1 cellular context compared by ENCODE assay signal in the genomic region with DNA sequence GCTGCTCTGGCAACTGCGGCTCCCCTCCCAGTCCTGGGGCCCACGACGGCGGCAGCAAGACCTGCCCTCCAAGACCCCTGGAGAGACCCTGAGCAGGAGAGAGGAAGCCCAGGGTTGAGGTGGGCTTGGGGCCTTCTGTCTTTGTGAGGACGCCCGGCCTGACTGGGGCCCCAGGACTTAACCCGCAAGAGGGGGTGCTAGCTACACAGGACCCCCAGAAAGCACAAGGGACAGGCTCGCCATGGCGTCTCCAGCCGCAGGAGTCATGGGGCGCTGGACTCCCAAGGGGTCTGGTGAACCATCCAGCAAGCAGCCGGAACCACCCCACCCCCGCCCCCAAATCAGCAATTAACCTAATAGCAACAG.
TF ChIP-seq lines count a peak whose summit lies in the region.

No MANE protein-coding gene starts in this region.

TF ChIP-seq in Ishikawa, 13 proteins besides CTCF, POLR2A, EP300 and RAD21:
- TF ChIP-seq TEAD4 (IDR thresholded peaks at IDR 0.05) (no peak), YY1 (IDR thresholded peaks at IDR 0.05; ENCODE audit: low read depth) (no peak), ZBTB7A (IDR thresholded peaks at IDR 0.05; ENCODE audit: low read depth) (0 out of 2 replicates have a peak, but pooled peaks have one; percentile 65), TAF1 (IDR thresholded peaks at IDR 0.05; ENCODE audit: low read depth) (no peak), CREB1 (IDR thresholded peaks at IDR 0.05; ENCODE audit: low read depth) (no peak), TCF12 (IDR thresholded peaks at IDR 0.05; ENCODE audit: low read depth) (no peak)
TF ChIP-seq in Ishikawa: peak in this region for 1.
